ENCODE assay signal across 8 cellular contexts in genomic region chr20:50286609-50287008, GRCh38.
A peak's percentile ranks its signal among the peaks of the same experiment; 100 is the strongest.
DNase-seq lines count a peak whose midpoint lies in the region; ATAC-seq and TF ChIP-seq lines count a peak whose summit lies in the region.

No MANE protein-coding gene starts in this region.

- intact Hi-C loops in breast epithelium (cut with DNase I; ENCODE audit: low total_unique reads): no loop called here

- no peaks in the 10 kb centered on the region for H3K36me3 Mint-ChIP-seq in mesothelial cell of epicardium

- no peaks in the 10 kb centered on the region for H3K9me3 Mint-ChIP-seq in mesothelial cell of epicardium

- H3K27ac Mint-ChIP-seq in mesothelial cell of epicardium: peak overlapping the region; percentile 92

- H3K4me1 ChIP-seq in breast epithelium: peaks cover 20 to 28% of the 10 kb centered on the region in 2 donors

- ATAC-seq in HG02759 (IDR thresholded peaks at IDR 0.05; ENCODE audit: unreplicated experiment) (no peak), HG03039 (IDR thresholded peaks at IDR 0.05; ENCODE audit: unreplicated experiment) (no peak)

- H3K27me3 Mint-ChIP-seq in mesothelial cell of epicardium (ENCODE audit: low read depth): peaks cover 1% of the 10 kb centered on the region

- no peaks in the 10 kb centered on the region for H3K27me3 ChIP-seq in breast epithelium

- no peak for TF ChIP-seq CTCF in breast epithelium (IDR thresholded peaks at IDR 0.05)
- no peak for TF ChIP-seq CTCF in mesothelial cell of epicardium (IDR thresholded peaks at IDR 0.05; ENCODE audit: unreplicated experiment)

- H3K4me3 ChIP-seq in breast epithelium: peak overlapping the region in 2 of 3 donors; percentile 13 to 28

- DNase-seq in AG08396 (ENCODE audit: low spot score): peak; percentile 93
- DNase-seq in HEK293T (ENCODE audit: extremely low spot score): peak; percentile 48
- peak in 1 of 2 donors; percentile 63 for DNase-seq in breast epithelium (ENCODE audit: low spot score in 2 of 2)
- DNase-seq in mesothelial cell of epicardium (ENCODE audit: low spot score in 2 of 2, unreplicated experiment in 2 of 2): no peak
- DNase-seq in cerebellar nuclear complex (lab: John Stamatoyannopoulos, UW): no peak
- DNase-seq in activated CD8-positive, alpha-beta memory T cell treated with anti-CD3 and anti-CD28 coated beads, Interleukin-2, amount 50 U/mL, for 4 hours: no peak

- H3K36me3 ChIP-seq in breast epithelium: no peaks in the 10 kb centered on the region

- POLR2A ChIA-PET in HEK293T (lab: Yijun Ruan, JAX): interaction anchor here (0.6 to 3.1 kb wide), 3 partner anchors 10 to 95 kb away, joined by 3 to 24 read pairs (median 8); partner anchors contain the start of gene CEBPB

- no peaks in the 10 kb centered on the region for H3K9me3 ChIP-seq in breast epithelium

- H3K27ac ChIP-seq in breast epithelium: peak overlapping the region; percentile 87 to 94

- no peak overlapping the region for H3K4me3 Mint-ChIP-seq in mesothelial cell of epicardium

- no peak for TF ChIP-seq POLR2A in breast epithelium (IDR thresholded peaks at IDR 0.05)

- H3K4me1 Mint-ChIP-seq in mesothelial cell of epicardium: peaks cover 25% of the 10 kb centered on the region

- CTCF ChIA-PET in HEK293T (lab: Yijun Ruan, JAX): interaction anchor here (0.6 kb wide), 1 partner anchor 1159 kb away, joined by 3 read pairs; no protein-coding TSS in a partner anchor

TF ChIP-seq in HEK293T, 16 proteins besides CTCF, POLR2A, EP300 and RAD21:
- no peak for TF ChIP-seq LEF1 (IDR thresholded peaks at IDR 0.05; ENCODE audit: borderline replicate concordance)

Comparison
In these comparisons a context has a peak if more than half of its experiments do, and no peak if none do; other contexts are left out.
1. DNase-seq: peak in AG08396 (single experiment) and HEK293T (single experiment); none in mesothelial cell of epicardium (0 of 2), cerebellar nuclear complex (0 of 2) and activated CD8-positive, alpha-beta memory T cell treated with anti-CD3 and anti-CD28 coated beads, Interleukin-2, amount 50 U/mL, for 4 hours (single experiment).